ENCODE assay signal across 1 cellular context in the genomic region with DNA sequence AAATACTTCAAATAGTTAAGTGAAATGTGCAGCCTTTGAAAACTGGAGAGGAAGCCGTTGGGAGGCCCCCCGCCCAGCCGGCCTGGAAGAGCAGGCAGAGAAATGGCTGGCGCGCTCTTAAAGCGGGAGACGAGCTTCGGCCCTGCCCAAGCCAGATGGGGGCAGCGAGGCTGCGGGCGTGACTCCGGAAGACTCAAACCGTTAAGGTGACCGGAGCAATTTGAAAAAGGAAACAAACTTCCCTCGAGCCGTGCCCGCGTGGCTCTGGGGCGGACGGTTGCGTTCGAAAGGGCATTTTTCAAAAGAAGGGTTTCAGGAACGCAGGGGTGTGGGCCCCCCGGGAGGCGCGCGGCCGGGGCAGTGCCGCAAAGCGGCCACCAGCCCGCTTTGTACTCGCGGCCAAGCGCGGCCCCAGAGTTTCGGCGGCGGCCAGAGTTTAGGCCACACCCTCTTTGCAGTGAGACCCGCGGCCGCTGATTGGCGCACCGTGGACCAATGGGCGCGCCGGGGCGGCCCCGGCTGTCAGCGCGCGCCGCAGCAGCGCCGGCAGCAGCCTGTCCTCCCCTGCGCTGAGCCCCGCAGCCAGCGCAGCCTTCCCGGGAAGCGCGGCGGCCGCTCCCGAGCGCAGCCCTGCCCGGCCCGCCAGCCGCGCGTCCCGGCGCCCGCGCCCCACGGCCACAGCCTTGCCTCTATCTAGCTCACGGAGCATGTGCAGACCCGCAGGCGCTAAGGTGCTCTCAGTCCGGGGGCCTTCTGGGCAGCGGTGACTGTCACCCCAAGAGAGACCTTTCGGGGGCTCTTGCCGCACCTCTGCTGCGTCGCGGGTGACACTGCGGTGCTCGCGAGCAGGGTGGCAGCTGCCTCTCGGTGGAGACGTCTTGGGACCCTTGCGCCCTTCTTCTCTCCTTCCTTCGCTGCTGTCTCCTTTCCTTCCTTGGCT.
TF ChIP-seq lines count a peak whose summit lies in the region.

A gene with protein sequence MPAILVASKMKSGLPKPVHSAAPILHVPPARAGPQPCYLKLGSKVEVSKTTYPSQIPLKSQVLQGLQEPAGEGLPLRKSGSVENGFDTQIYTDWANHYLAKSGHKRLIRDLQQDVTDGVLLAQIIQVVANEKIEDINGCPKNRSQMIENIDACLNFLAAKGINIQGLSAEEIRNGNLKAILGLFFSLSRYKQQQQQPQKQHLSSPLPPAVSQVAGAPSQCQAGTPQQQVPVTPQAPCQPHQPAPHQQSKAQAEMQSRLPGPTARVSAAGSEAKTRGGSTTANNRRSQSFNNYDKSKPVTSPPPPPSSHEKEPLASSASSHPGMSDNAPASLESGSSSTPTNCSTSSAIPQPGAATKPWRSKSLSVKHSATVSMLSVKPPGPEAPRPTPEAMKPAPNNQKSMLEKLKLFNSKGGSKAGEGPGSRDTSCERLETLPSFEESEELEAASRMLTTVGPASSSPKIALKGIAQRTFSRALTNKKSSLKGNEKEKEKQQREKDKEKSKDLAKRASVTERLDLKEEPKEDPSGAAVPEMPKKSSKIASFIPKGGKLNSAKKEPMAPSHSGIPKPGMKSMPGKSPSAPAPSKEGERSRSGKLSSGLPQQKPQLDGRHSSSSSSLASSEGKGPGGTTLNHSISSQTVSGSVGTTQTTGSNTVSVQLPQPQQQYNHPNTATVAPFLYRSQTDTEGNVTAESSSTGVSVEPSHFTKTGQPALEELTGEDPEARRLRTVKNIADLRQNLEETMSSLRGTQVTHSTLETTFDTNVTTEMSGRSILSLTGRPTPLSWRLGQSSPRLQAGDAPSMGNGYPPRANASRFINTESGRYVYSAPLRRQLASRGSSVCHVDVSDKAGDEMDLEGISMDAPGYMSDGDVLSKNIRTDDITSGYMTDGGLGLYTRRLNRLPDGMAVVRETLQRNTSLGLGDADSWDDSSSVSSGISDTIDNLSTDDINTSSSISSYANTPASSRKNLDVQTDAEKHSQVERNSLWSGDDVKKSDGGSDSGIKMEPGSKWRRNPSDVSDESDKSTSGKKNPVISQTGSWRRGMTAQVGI (N-terminal part only) (plus strand): TSS at position 557 of the 940 bp plus-strand sequence. CDS start 859 bp downstream, outside the sequence.

TF ChIP-seq in K562, 482 proteins besides CTCF, POLR2A, EP300 and RAD21 (continued from another document):
- TF ChIP-seq MGA (IDR thresholded peaks at IDR 0.05) (peak; percentile 99), SRF (CRISPR knock-in tag; IDR thresholded peaks at IDR 0.05) (0 out of 4 replicates have a peak, but pooled peaks of 1 of the 2 experiments have one; percentile 41), RBFOX2 (IDR thresholded peaks at IDR 0.05; ENCODE audit: low read depth, low read length) (peak; percentile 97)
